ENCODE assay signal across 1 cellular context in the genomic region with DNA sequence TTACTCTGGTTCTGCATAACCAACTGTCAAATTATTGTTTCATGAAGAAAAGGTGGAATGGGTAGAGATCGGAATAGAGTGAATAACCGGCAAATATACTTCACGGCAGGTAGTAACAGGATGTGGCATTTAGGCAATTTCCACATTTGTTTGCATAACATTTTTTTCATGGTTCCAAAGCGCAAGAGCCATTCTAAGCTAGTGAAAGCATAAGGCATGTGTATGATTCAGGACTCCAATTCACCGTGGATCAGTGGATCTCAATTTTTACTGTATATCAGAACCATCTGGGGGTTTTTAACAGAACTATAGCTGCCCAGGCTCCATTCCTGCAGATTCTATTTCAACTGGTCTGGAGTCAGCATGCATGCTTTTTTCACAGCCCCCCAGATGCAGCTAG.
TF ChIP-seq lines count a peak whose summit lies in the region.

No MANE protein-coding gene starts in this region.

TF ChIP-seq in IMR-90, 13 proteins besides CTCF, POLR2A, EP300 and RAD21:
- TF ChIP-seq MAFK (IDR thresholded peaks at IDR 0.05; ENCODE audit: low read depth, low read length) (no peak), FOS (IDR thresholded peaks at IDR 0.05; ENCODE audit: low read depth, low read length) (no peak), NFE2L2 (IDR thresholded peaks at IDR 0.05; ENCODE audit: low read depth, low read length) (no peak), MAZ (IDR thresholded peaks at IDR 0.05; ENCODE audit: borderline replicate concordance, low read depth, low read length) (no peak), CHD1 (IDR thresholded peaks at IDR 0.05; ENCODE audit: low read depth, low read length) (no peak), RFX5 (IDR thresholded peaks at IDR 0.05; ENCODE audit: low read depth, low read length) (no peak), SMC3 (IDR thresholded peaks at IDR 0.05; ENCODE audit: low read depth, low read length) (no peak), RCOR1 (IDR thresholded peaks at IDR 0.05; ENCODE audit: insufficient replicate concordance, low read length) (no peak), MXI1 (IDR thresholded peaks at IDR 0.05; ENCODE audit: borderline replicate concordance, low read depth, low read length) (no peak), CEBPB (IDR thresholded peaks at IDR 0.05; ENCODE audit: low read depth, low read length) (no peak), BHLHE40 (IDR thresholded peaks at IDR 0.05; ENCODE audit: low read depth, low read length) (no peak)
- TF ChIP-seq, protein P1, sequence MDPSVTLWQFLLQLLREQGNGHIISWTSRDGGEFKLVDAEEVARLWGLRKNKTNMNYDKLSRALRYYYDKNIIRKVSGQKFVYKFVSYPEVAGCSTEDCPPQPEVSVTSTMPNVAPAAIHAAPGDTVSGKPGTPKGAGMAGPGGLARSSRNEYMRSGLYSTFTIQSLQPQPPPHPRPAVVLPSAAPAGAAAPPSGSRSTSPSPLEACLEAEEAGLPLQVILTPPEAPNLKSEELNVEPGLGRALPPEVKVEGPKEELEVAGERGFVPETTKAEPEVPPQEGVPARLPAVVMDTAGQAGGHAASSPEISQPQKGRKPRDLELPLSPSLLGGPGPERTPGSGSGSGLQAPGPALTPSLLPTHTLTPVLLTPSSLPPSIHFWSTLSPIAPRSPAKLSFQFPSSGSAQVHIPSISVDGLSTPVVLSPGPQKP (IDR thresholded peaks at IDR 0.05; ENCODE audit: borderline replicate concordance, low read depth, low read length): no peak
- TF ChIP-seq, protein P2, sequence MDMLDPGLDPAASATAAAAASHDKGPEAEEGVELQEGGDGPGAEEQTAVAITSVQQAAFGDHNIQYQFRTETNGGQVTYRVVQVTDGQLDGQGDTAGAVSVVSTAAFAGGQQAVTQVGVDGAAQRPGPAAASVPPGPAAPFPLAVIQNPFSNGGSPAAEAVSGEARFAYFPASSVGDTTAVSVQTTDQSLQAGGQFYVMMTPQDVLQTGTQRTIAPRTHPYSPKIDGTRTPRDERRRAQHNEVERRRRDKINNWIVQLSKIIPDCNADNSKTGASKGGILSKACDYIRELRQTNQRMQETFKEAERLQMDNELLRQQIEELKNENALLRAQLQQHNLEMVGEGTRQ (IDR thresholded peaks at IDR 0.05; ENCODE audit: low read depth, low read length): no peak
TF ChIP-seq in IMR-90: peak in this region for 0.
